ENCODE assay signal across 12 cellular contexts in the genomic region with DNA sequence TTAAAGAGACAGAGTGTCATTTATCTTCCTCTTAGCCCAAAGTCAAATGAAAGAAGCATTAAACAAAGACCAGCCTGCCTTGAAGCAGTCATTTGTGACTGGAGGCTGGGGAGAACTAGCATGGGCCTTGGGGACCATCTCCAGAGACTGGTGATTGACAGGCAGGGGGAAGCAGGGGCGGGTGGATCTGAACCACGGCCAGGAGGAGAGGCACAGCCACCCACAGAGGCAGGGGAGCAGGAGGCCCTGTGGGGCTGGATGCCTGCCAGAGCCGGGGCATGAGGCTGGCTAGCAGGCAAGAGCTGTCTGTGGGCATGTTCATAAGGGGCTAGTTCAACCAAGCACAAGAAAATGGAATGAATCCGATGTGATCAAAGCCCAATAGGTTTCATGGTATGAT.
A peak's percentile ranks its signal among the peaks of the same experiment; 100 is the strongest.
DNase-seq lines count a peak whose midpoint lies in the region; ATAC-seq, FAIRE-seq and TF ChIP-seq lines count a peak whose summit lies in the region.
"Had no signal": no experiment of that assay in that cellular context is flagged by ENCODE, and none has a peak within 500 bp of the region (broad histone marks: within the 10 kb centered on the region; RNA-seq: fewer than 3 reads in every experiment).

No MANE protein-coding gene starts in this region.

- no peak overlapping the region for H3K4me3 Mint-ChIP-seq in HFFc6
- H3K4me3 Mint-ChIP-seq in stimulated activated naive CD8-positive, alpha-beta T cell treated with anti-CD3 and anti-CD28 coated beads, Interleukin-15, amount 100 ng/mL, for 72 hours = no peak overlapping the region
- H3K4me3 Mint-ChIP-seq in activated CD4-positive, alpha-beta T cell treated with anti-CD3 and anti-CD28 coated beads, Interleukin-2, amount 10 ng/mL, durations not matched to agents 24 days and 14 days = no peak overlapping the region
- H3K4me3 Mint-ChIP-seq: activated CD4-positive, alpha-beta memory T cell treated with anti-CD3 and anti-CD28 coated beads, Interleukin-2, amount 10 ng/mL, durations not matched to agents 7 days and 5 days; activated naive CD8-positive, alpha-beta T cell treated with anti-CD3 and anti-CD28 coated beads, Interleukin-2, amount 50 U/mL, for 24 hours had no signal

- intact Hi-C loops in HepG2 (cut with micrococcal nuclease; ENCODE audit: unreplicated experiment) = loop anchor here (5.0 kb wide), 1 partner anchor 38 kb away; no protein-coding TSS in a partner anchor
- intact Hi-C loops in activated CD4-positive, alpha-beta T cell treated with anti-CD3 and anti-CD28 coated beads, Interleukin-2, amount 10 ng/mL, durations not matched to agents 24 days and 14 days (cut with micrococcal nuclease) = no loop called here

- no peak for TF ChIP-seq CTCF in BE2C (IDR thresholded peaks at IDR 0.05; ENCODE audit: low read depth, low read length)
- TF ChIP-seq CTCF in HFFc6 (IDR thresholded peaks at IDR 0.05) = no peak
- TF ChIP-seq CTCF in HepG2 (CRISPR knock-in tag; IDR thresholded peaks at IDR 0.05) = no peak

- H3K4me1 ChIP-seq in BE2C (peaks cover 19% of the 10 kb centered on the region), HepG2 (ENCODE audit: insufficient read depth, low read length) (peaks cover 90% of the 10 kb centered on the region), Karpas-422 (ENCODE audit: low read length) (no peaks in the 10 kb centered on the region; the same call in 1 of the 2 replicates)
- H3K4me1 ChIP-seq: parathyroid adenoma had no signal

- H3K4me3 ChIP-seq in BE2C (ENCODE audit: low read depth, low read length) = no peak overlapping the region
- no peak overlapping the region for H3K4me3 ChIP-seq in HepG2 (replicated peaks in 1 of 3; ENCODE audit: insufficient read depth in 1 of 3, low read depth in 2 of 3, low read length in 3 of 3)
- no peak overlapping the region for H3K4me3 ChIP-seq in Karpas-422 (ENCODE audit: low read length)

- 38% methylated on average over 4 of the region's 4 CpGs for WGBS in HepG2 (ENCODE audit: low lambda C conversion rate)

- CTCF ChIA-PET in HepG2 (lab: Yijun Ruan, JAX; ENCODE audit: low intra/inter-chr PET ratio, low total read pairs) = no interaction called here

- no peak for FAIRE-seq in HepG2 (lab: Jason Lieb, UNC)
- FAIRE-seq: endothelial cell of umbilical vein had no signal

- no peak for TF ChIP-seq RAD21 in HepG2 (CRISPR knock-in tag; IDR thresholded peaks at IDR 0.05)

- H3K36me3 ChIP-seq in BE2C (peaks cover under 1% of the 10 kb centered on the region; the same call in 1 of the 2 replicates), HepG2 (replicated peaks in 1 of 2; ENCODE audit: control insufficient read depth in 1 of 2, insufficient read depth in 2 of 2, low read length in 2 of 2) (no peaks in the 10 kb centered on the region), Karpas-422 (ENCODE audit: insufficient read depth, low read length) (no peaks in the 10 kb centered on the region)

- H3K27ac ChIP-seq in HepG2 (ENCODE audit: extremely low read length, insufficient read depth, low read length) (no peak overlapping the region), Karpas-422 (ENCODE audit: low read length) (no peak overlapping the region)
- H3K27ac ChIP-seq: parathyroid adenoma had no signal

- H3K27me3 ChIP-seq in BE2C (no peaks in the 10 kb centered on the region), HepG2 (ENCODE audit: control insufficient read depth in 1 of 2, insufficient read depth in 2 of 2, low read length in 2 of 2) (no peaks in the 10 kb centered on the region), Karpas-422 (ENCODE audit: low read length) (no peaks in the 10 kb centered on the region)

- H4K20me1 ChIP-seq in HepG2 (ENCODE audit: insufficient read depth, low read length) (no peaks in the 10 kb centered on the region), Karpas-422 (ENCODE audit: insufficient read depth, low read depth, low read length) (no peaks in the 10 kb centered on the region)

- no peaks in the 10 kb centered on the region for H3K9me3 Mint-ChIP-seq in HFFc6
- H3K9me3 Mint-ChIP-seq in stimulated activated naive CD8-positive, alpha-beta T cell treated with anti-CD3 and anti-CD28 coated beads, Interleukin-15, amount 100 ng/mL, for 72 hours = no peaks in the 10 kb centered on the region
- no peaks in the 10 kb centered on the region for H3K9me3 Mint-ChIP-seq in activated CD4-positive, alpha-beta T cell treated with anti-CD3 and anti-CD28 coated beads, Interleukin-2, amount 10 ng/mL, durations not matched to agents 24 days and 14 days
- H3K9me3 Mint-ChIP-seq: activated CD4-positive, alpha-beta memory T cell treated with anti-CD3 and anti-CD28 coated beads, Interleukin-2, amount 10 ng/mL, durations not matched to agents 7 days and 5 days; activated naive CD8-positive, alpha-beta T cell treated with anti-CD3 and anti-CD28 coated beads, Interleukin-2, amount 50 U/mL, for 24 hours had no signal

- no peaks in the 10 kb centered on the region for H3K9me2 ChIP-seq in Karpas-422 (replicated peaks; ENCODE audit: insufficient read depth, low read length)

- no peak for TF ChIP-seq EP300 in HepG2 (IDR thresholded peaks at IDR 0.05; ENCODE audit: low read depth in 2 of 2, low read length in 2 of 2)
- no peak for TF ChIP-seq EP300 in HepG2 (CRISPR knock-in tag; IDR thresholded peaks at IDR 0.05; ENCODE audit: borderline replicate concordance)

- peaks cover 4% of the 10 kb centered on the region; the same call in 1 of the 2 replicates for H3K27me3 Mint-ChIP-seq in HFFc6 (ENCODE audit: insufficient read depth)
- H3K27me3 Mint-ChIP-seq in stimulated activated naive CD8-positive, alpha-beta T cell treated with anti-CD3 and anti-CD28 coated beads, Interleukin-15, amount 100 ng/mL, for 72 hours = peaks cover 24% of the 10 kb centered on the region
- H3K27me3 Mint-ChIP-seq in activated CD4-positive, alpha-beta T cell treated with anti-CD3 and anti-CD28 coated beads, Interleukin-2, amount 10 ng/mL, durations not matched to agents 24 days and 14 days = peaks cover 21% of the 10 kb centered on the region

- no peak overlapping the region for H3K9ac ChIP-seq in HepG2 (ENCODE audit: insufficient read depth, low read depth, low read length)
- no peak overlapping the region for H3K9ac ChIP-seq in Karpas-422 (ENCODE audit: low read length)
- H3K9ac ChIP-seq: parathyroid adenoma had no signal

- DNase-seq in BE2C (peak; percentile 94), HFFc6 (no peak), OCI-M1 (lab: John Stamatoyannopoulos, UW) (peak; percentile 33), HepG2 (ENCODE audit: low spot score) (no peak), Karpas-422 (no peak)
- no peak for DNase-seq in stimulated activated naive CD8-positive, alpha-beta T cell treated with anti-CD3 and anti-CD28 coated beads, Interleukin-15, amount 100 ng/mL, for 72 hours
- DNase-seq in activated CD4-positive, alpha-beta T cell treated with anti-CD3 and anti-CD28 coated beads, Interleukin-2, amount 10 ng/mL, durations not matched to agents 24 days and 14 days = no peak
- DNase-seq: activated CD4-positive, alpha-beta memory T cell treated with anti-CD3 and anti-CD28 coated beads, Interleukin-2, amount 10 ng/mL, durations not matched to agents 7 days and 5 days; activated naive CD8-positive, alpha-beta T cell treated with anti-CD3 and anti-CD28 coated beads, Interleukin-2, amount 50 U/mL, for 24 hours had no signal

- no peak for TF ChIP-seq POLR2A in HepG2 (IDR thresholded peaks at IDR 0.05; ENCODE audit: insufficient read depth in 1 of 2, low read depth in 2 of 2, low read length in 2 of 2)

- H3K4me2 ChIP-seq in HepG2 (ENCODE audit: low read depth, low read length) (no peak overlapping the region), Karpas-422 (ENCODE audit: low read depth, low read length, poor library complexity, severe bottlenecking) (no peak overlapping the region)

- no peaks in the 10 kb centered on the region for H3K79me2 ChIP-seq in HepG2 (ENCODE audit: insufficient read depth, low read length)
- H3K79me2 ChIP-seq in Karpas-422 (ENCODE audit: low read length) = no peaks in the 10 kb centered on the region
- H3K79me2 ChIP-seq: parathyroid adenoma had no signal

- H3K27ac Mint-ChIP-seq in HFFc6 = peak overlapping the region; percentile 40; the same call in 1 of the 2 replicates
- H3K27ac Mint-ChIP-seq in stimulated activated naive CD8-positive, alpha-beta T cell treated with anti-CD3 and anti-CD28 coated beads, Interleukin-15, amount 100 ng/mL, for 72 hours = peak overlapping the region in 1 of 2 donors; percentile 59
- no peak overlapping the region for H3K27ac Mint-ChIP-seq in activated CD4-positive, alpha-beta T cell treated with anti-CD3 and anti-CD28 coated beads, Interleukin-2, amount 10 ng/mL, durations not matched to agents 24 days and 14 days
- H3K27ac Mint-ChIP-seq: activated CD4-positive, alpha-beta memory T cell treated with anti-CD3 and anti-CD28 coated beads, Interleukin-2, amount 10 ng/mL, durations not matched to agents 7 days and 5 days; activated naive CD8-positive, alpha-beta T cell treated with anti-CD3 and anti-CD28 coated beads, Interleukin-2, amount 50 U/mL, for 24 hours had no signal

- in situ Hi-C loops in HepG2 (cut with HindIII; ENCODE audit: extremely low pct_ligation_motif_present, low pct_unique_long_range_greater_than_20kb) = no loop called here

- POLR2A ChIA-PET in HepG2 (lab: Yijun Ruan, JAX) = no interaction called here

- ATAC-seq in HepG2 (no peak), GM18858 (IDR thresholded peaks at IDR 0.05; ENCODE audit: unreplicated experiment) (no peak)
- no peak for ATAC-seq in stimulated activated naive CD8-positive, alpha-beta T cell treated with anti-CD3 and anti-CD28 coated beads, Interleukin-15, amount 100 ng/mL, for 72 hours
- ATAC-seq: activated naive CD8-positive, alpha-beta T cell treated with anti-CD3 and anti-CD28 coated beads, Interleukin-2, amount 50 U/mL, for 24 hours had no signal

- H2AFZ ChIP-seq in HepG2 (ENCODE audit: low read length) = no peak overlapping the region
- H2AFZ ChIP-seq in Karpas-422 (ENCODE audit: low read length) = no peak overlapping the region
- H2AFZ ChIP-seq: parathyroid adenoma had no signal

- peaks cover 81% of the 10 kb centered on the region for H3K4me1 Mint-ChIP-seq in HFFc6 (ENCODE audit: low read depth)
- H3K4me1 Mint-ChIP-seq in stimulated activated naive CD8-positive, alpha-beta T cell treated with anti-CD3 and anti-CD28 coated beads, Interleukin-15, amount 100 ng/mL, for 72 hours = no peaks in the 10 kb centered on the region
- no peaks in the 10 kb centered on the region for H3K4me1 Mint-ChIP-seq in activated CD4-positive, alpha-beta T cell treated with anti-CD3 and anti-CD28 coated beads, Interleukin-2, amount 10 ng/mL, durations not matched to agents 24 days and 14 days
- H3K4me1 Mint-ChIP-seq: activated CD4-positive, alpha-beta memory T cell treated with anti-CD3 and anti-CD28 coated beads, Interleukin-2, amount 10 ng/mL, durations not matched to agents 7 days and 5 days; activated naive CD8-positive, alpha-beta T cell treated with anti-CD3 and anti-CD28 coated beads, Interleukin-2, amount 50 U/mL, for 24 hours had no signal

- no peaks in the 10 kb centered on the region for H3K9me3 ChIP-seq in BE2C
- no peaks in the 10 kb centered on the region for H3K9me3 ChIP-seq in HepG2 (ENCODE audit: low read length)
- H3K9me3 ChIP-seq in Karpas-422 (ENCODE audit: low read length) = no peaks in the 10 kb centered on the region

- BruUV-seq in HepG2 (replicated peaks; lab: Mats Ljungman, UMichigan) = no TSS peak

- H3K36me3 Mint-ChIP-seq in HFFc6 (ENCODE audit: low read depth) = peaks cover 15% of the 10 kb centered on the region
- H3K36me3 Mint-ChIP-seq in activated CD4-positive, alpha-beta T cell treated with anti-CD3 and anti-CD28 coated beads, Interleukin-2, amount 10 ng/mL, durations not matched to agents 24 days and 14 days (ENCODE audit: low read depth) = no peaks in the 10 kb centered on the region

Comparison
In these comparisons a context has a peak if more than half of its experiments do, and no peak if none do; other contexts are left out.
1. DNase-seq: peak in BE2C (single experiment) and OCI-M1 (single experiment); none in HFFc6 (single experiment), HepG2 (single experiment), Karpas-422 (single experiment), stimulated activated naive CD8-positive, alpha-beta T cell treated with anti-CD3 and anti-CD28 coated beads, Interleukin-15, amount 100 ng/mL, for 72 hours (0 of 2) and activated CD4-positive, alpha-beta T cell treated with anti-CD3 and anti-CD28 coated beads, Interleukin-2, amount 10 ng/mL, durations not matched to agents 24 days and 14 days (single experiment).